10 cellular contexts compared by ENCODE assay signal in the genomic region with DNA sequence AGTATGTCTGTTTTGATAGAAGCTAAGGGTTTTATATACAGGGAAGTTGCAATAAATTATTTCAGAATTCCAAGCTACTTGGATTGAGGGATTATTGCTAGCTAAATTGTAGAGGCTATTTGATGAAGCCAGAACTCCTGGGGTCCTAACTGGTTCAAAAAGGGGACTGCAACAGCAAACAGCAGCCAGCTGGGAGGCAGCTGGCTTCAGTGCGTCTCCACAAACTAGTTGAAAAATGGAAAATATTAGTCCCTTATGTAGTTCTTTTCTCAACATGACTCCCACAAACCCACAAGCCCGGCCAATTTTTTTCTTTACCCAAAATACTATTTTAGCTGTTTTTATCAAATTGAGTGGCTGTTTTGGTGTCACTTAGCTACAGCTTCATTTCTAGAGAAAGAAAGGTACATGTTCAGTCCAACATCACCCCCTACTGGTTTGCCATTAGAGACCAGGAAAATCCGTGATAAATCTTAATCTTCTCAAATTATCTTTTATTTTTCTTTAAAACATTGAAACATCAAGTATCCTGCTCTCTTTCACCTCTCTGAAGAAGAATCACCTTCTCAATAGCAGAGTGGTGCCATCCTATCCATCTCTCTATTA.
DNase-seq lines count a peak whose midpoint lies in the region; ATAC-seq, FAIRE-seq and TF ChIP-seq lines count a peak whose summit lies in the region.
"Had no signal": no experiment of that assay in that cellular context is flagged by ENCODE, and none has a peak within 500 bp of the region (broad histone marks: within the 10 kb centered on the region; RNA-seq: fewer than 3 reads in every experiment).

No MANE protein-coding gene starts in this region.

- no peaks in the 10 kb centered on the region for H3K79me1 ChIP-seq in H1 (ENCODE audit: low read depth, low read length)

- H3K36me3 Mint-ChIP-seq in CD8-positive, alpha-beta T cell, result no peaks in the 10 kb centered on the region
- H3K36me3 Mint-ChIP-seq in activated T-cell treated with anti-CD3 and anti-CD28 coated beads, Interleukin-2, amount 50 U/mL, for 4 hours (ENCODE audit: insufficient read depth), result no peaks in the 10 kb centered on the region
- H3K36me3 Mint-ChIP-seq: naive B cell had no signal

- H3K27me3 ChIP-seq in Loucy (ENCODE audit: insufficient read depth, low read length, poor library complexity, severe bottlenecking) (no peaks in the 10 kb centered on the region), H1 (replicated peaks in 1 of 4; ENCODE audit: control insufficient read depth in 3 of 4, extremely low read depth in 1 of 4, insufficient read depth in 3 of 4, low read length in 3 of 4) (no peaks in the 10 kb centered on the region), osteoblast (ENCODE audit: insufficient read depth, low read length) (peaks cover 34% of the 10 kb centered on the region)
- no peaks in the 10 kb centered on the region for H3K27me3 ChIP-seq in CD8-positive, alpha-beta T cell (ENCODE audit: insufficient read depth, low read length)

- H3K4me1 Mint-ChIP-seq in CD8-positive, alpha-beta T cell (ENCODE audit: low read depth), result no peaks in the 10 kb centered on the region
- no peaks in the 10 kb centered on the region for H3K4me1 Mint-ChIP-seq in activated T-cell treated with anti-CD3 and anti-CD28 coated beads, Interleukin-2, amount 50 U/mL, for 4 hours (ENCODE audit: low read depth)
- H3K4me1 Mint-ChIP-seq: naive B cell had no signal

- H4K5ac ChIP-seq in H1 (ENCODE audit: insufficient read length, low read depth, low read length), result no peak overlapping the region

- no peak overlapping the region for H3K4me2 ChIP-seq in Loucy (ENCODE audit: low read depth, low read length, poor library complexity, severe bottlenecking)
- H3K4me2 ChIP-seq in H1 (ENCODE audit: insufficient read depth in 1 of 2, low read depth in 2 of 2, low read length in 2 of 2), result no peak overlapping the region
- H3K4me2 ChIP-seq in osteoblast (ENCODE audit: insufficient read depth, low read length), result no peak overlapping the region

- H2AK5ac ChIP-seq in H1 (ENCODE audit: low read depth, low read length), result no peak overlapping the region

- no peak for TF ChIP-seq EP300 in H1 (IDR thresholded peaks at IDR 0.05; ENCODE audit: borderline replicate concordance in 1 of 2, low read depth in 2 of 2, low read length in 2 of 2)

- TF ChIP-seq RAD21 in H1 (IDR thresholded peaks at IDR 0.05 in 1 of 2, conservative IDR thresholded peaks at IDR 0.05 in 1 of 2; ENCODE audit: low read depth in 2 of 2, low read length in 2 of 2), result peak; percentile 60 to 68

- no peak for ATAC-seq in CD8-positive, alpha-beta T cell
- ATAC-seq in activated T-cell treated with anti-CD3 and anti-CD28 coated beads, Interleukin-2, amount 50 U/mL, for 4 hours, result no peak
- no peak for ATAC-seq in HG03159 (IDR thresholded peaks at IDR 0.05; ENCODE audit: unreplicated experiment)

- no peak overlapping the region for H4K8ac ChIP-seq in H1 (ENCODE audit: extremely low read depth, insufficient read depth, low read length)

- H3K23ac ChIP-seq in H1 (ENCODE audit: insufficient read length), result no peak overlapping the region

- CTCF ChIA-PET in H1 (lab: Charles Lee; ENCODE audit: partially characterized antibody), result interaction anchor here (0.9 to 3.0 kb wide), 11 partner anchors 9 to 685 kb away, joined by 3 to 20 read pairs (median 4); partner anchors contain the start of gene IRS4
- CTCF ChIA-PET in CD8-positive, alpha-beta T cell (lab: Charles Lee), result interaction anchor here (0.7 kb wide), 1 partner anchor 47 kb away, joined by 3 read pairs; no protein-coding TSS in a partner anchor

- H3K4me1 ChIP-seq in Loucy (ENCODE audit: insufficient read depth, low read length, poor library complexity, severe bottlenecking) (no peaks in the 10 kb centered on the region), H1 (replicated peaks in 1 of 4; ENCODE audit: control insufficient read depth in 3 of 4, insufficient read depth in 4 of 4, low read length in 3 of 4) (no peaks in the 10 kb centered on the region), osteoblast (ENCODE audit: insufficient read depth, low read length) (no peaks in the 10 kb centered on the region)
- H3K4me1 ChIP-seq in CD8-positive, alpha-beta T cell (ENCODE audit: insufficient read depth, low read length), result no peaks in the 10 kb centered on the region

- DNase-seq in H1 (ENCODE audit: low read depth in 1 of 2, low spot score in 2 of 2), result no peak
- no peak for DNase-seq in osteoblast (ENCODE audit: insufficient read length, low spot score, missing footprints)
- DNase-seq in CD8-positive, alpha-beta T cell, result no peak
- DNase-seq in NCI-H2107 (lab: John Stamatoyannopoulos, UW), result no peak
- DNase-seq in activated T-cell treated with anti-CD3 and anti-CD28 coated beads, Interleukin-2, amount 50 U/mL, for 4 hours, result no peak
- DNase-seq: naive B cell had no signal

- H3K18ac ChIP-seq in H1 (ENCODE audit: extremely low read depth, low read length), result no peak overlapping the region

- H4K20me1 ChIP-seq in Loucy (ENCODE audit: insufficient read depth, low read length, poor library complexity, severe bottlenecking), result no peaks in the 10 kb centered on the region
- H4K20me1 ChIP-seq in H1 (replicated peaks in 1 of 2; ENCODE audit: control insufficient read depth in 1 of 2, insufficient read depth in 2 of 2, low read length in 2 of 2), result no peaks in the 10 kb centered on the region
- H4K20me1 ChIP-seq in osteoblast (ENCODE audit: insufficient read depth, low read length), result no peaks in the 10 kb centered on the region

- no peak overlapping the region for H2BK120ac ChIP-seq in H1 (replicated peaks; ENCODE audit: low read depth, low read length)

- no peaks in the 10 kb centered on the region for H3K9me3 Mint-ChIP-seq in CD8-positive, alpha-beta T cell
- H3K9me3 Mint-ChIP-seq in activated T-cell treated with anti-CD3 and anti-CD28 coated beads, Interleukin-2, amount 50 U/mL, for 4 hours, result no peaks in the 10 kb centered on the region

- 48% methylated on average over 3 of the region's 3 CpGs; no CpG with 5 or more reads in 1 of the 2 experiments for WGBS in H1 (ENCODE audit: extremely low coverage in 1 of 2, insufficient coverage in 1 of 2, insufficient read length in 1 of 2, insufficient replicate concordance in 2 of 2, low coverage in 1 of 2, low lambda C conversion rate in 2 of 2, missing lambda C conversion rate in 1 of 2), 2 experiments

- H3K9me2 ChIP-seq in Loucy (replicated peaks; ENCODE audit: low read depth, low read length), result no peaks in the 10 kb centered on the region

- H3K79me2 ChIP-seq in Loucy (ENCODE audit: insufficient read depth, low read length) (no peaks in the 10 kb centered on the region), H1 (ENCODE audit: control insufficient read depth in 1 of 2, insufficient read depth in 2 of 2, low read length in 2 of 2) (no peaks in the 10 kb centered on the region), osteoblast (ENCODE audit: insufficient read depth, low read length) (no peaks in the 10 kb centered on the region)

- H3K4me3 Mint-ChIP-seq in CD8-positive, alpha-beta T cell, result no peak overlapping the region
- no peak overlapping the region for H3K4me3 Mint-ChIP-seq in activated T-cell treated with anti-CD3 and anti-CD28 coated beads, Interleukin-2, amount 50 U/mL, for 4 hours
- H3K4me3 Mint-ChIP-seq: naive B cell had no signal

- POLR2A ChIA-PET in H1 (lab: Charles Lee; ENCODE audit: partially characterized antibody), result no interaction called here
- POLR2A ChIA-PET in CD8-positive, alpha-beta T cell (lab: Charles Lee), result no interaction called here

- H3K9me3 ChIP-seq in Loucy (ENCODE audit: insufficient read depth, low read depth, low read length) (no peaks in the 10 kb centered on the region), H1 (ENCODE audit: insufficient read depth in 2 of 2, low read depth in 1 of 2, low read length in 1 of 2) (no peaks in the 10 kb centered on the region), osteoblast (ENCODE audit: low read depth, low read length) (no peaks in the 10 kb centered on the region)
- no peaks in the 10 kb centered on the region for H3K9me3 ChIP-seq in CD8-positive, alpha-beta T cell (ENCODE audit: low read length)

- H2AFZ ChIP-seq in Loucy (ENCODE audit: low read length), result no peak overlapping the region
- 0 out of 2 replicates have a peak overlapping the region, but pooled peaks have one; percentile 44 for H2AFZ ChIP-seq in H1 (ENCODE audit: low read length)
- H2AFZ ChIP-seq in osteoblast (ENCODE audit: low read length), result no peak overlapping the region

- no peak overlapping the region for H3K4me3 ChIP-seq in Loucy (ENCODE audit: low read length, poor library complexity, severe bottlenecking)
- H3K4me3 ChIP-seq in H1 (ENCODE audit: extremely low read depth in 1 of 4, insufficient read depth in 2 of 4, low read depth in 3 of 4, low read length in 4 of 4), result no peak overlapping the region
- no peak overlapping the region for H3K4me3 ChIP-seq in osteoblast (ENCODE audit: insufficient read depth, low read length)
- H3K4me3 ChIP-seq in CD8-positive, alpha-beta T cell (ENCODE audit: low read depth, low read length), result no peak overlapping the region

- no peak overlapping the region for H3K56ac ChIP-seq in H1 (replicated peaks; ENCODE audit: insufficient read length, low read depth, low read length)

- no peak overlapping the region; the same call in 1 of the 2 replicates for H2BK5ac ChIP-seq in H1 (ENCODE audit: low read depth, low read length)

- FAIRE-seq in H1 (lab: Jason Lieb, UNC), result no peak

- peak; percentile 51 for TF ChIP-seq CTCF in GM12873 (IDR thresholded peaks at IDR 0.05; ENCODE audit: insufficient read depth, low read depth, low read length, missing control alignments)
- peak; percentile 65 for TF ChIP-seq CTCF in Loucy (conservative IDR thresholded peaks at IDR 0.05; ENCODE audit: low read length)
- peak in 2 of 3 experiments; percentile 29 to 31; a peak in 2 of 4 replicates for TF ChIP-seq CTCF in H1 (IDR thresholded peaks at IDR 0.05; ENCODE audit: control extremely low read depth in 1 of 3, insufficient read depth in 1 of 3, low read depth in 1 of 3, low read length in 3 of 3)
- peak; percentile 57 for TF ChIP-seq CTCF in osteoblast (IDR thresholded peaks at IDR 0.05; ENCODE audit: extremely low read depth, low read depth, low read length)
- TF ChIP-seq CTCF in CD8-positive, alpha-beta T cell (IDR thresholded peaks at IDR 0.05), result no peak

- no peak overlapping the region for H4K91ac ChIP-seq in H1 (replicated peaks; ENCODE audit: insufficient read length, low read length)

- no peak overlapping the region for H2BK15ac ChIP-seq in H1 (ENCODE audit: low read length)

- H3K9ac ChIP-seq in Loucy (ENCODE audit: low read depth, low read length, poor library complexity, severe bottlenecking), result no peak overlapping the region
- no peak overlapping the region for H3K9ac ChIP-seq in H1 (replicated peaks in 1 of 4; ENCODE audit: extremely low read depth in 1 of 4, low read depth in 3 of 4, low read length in 3 of 4)

- no peak overlapping the region for H2BK20ac ChIP-seq in H1 (ENCODE audit: low read length)

- H3K4ac ChIP-seq in H1 (replicated peaks; ENCODE audit: insufficient read length, low read depth, low read length), result no peak overlapping the region

- no peaks in the 10 kb centered on the region for H3K36me3 ChIP-seq in Loucy (ENCODE audit: insufficient read depth, low read length)
- H3K36me3 ChIP-seq in H1 (ENCODE audit: control insufficient read depth in 2 of 4, insufficient read depth in 4 of 4, low read length in 3 of 4), result no peaks in the 10 kb centered on the region
- no peaks in the 10 kb centered on the region for H3K36me3 ChIP-seq in osteoblast (ENCODE audit: insufficient read depth, low read length)
- H3K36me3 ChIP-seq in CD8-positive, alpha-beta T cell (ENCODE audit: insufficient read depth, low read length), result no peaks in the 10 kb centered on the region

- no peaks in the 10 kb centered on the region for H3K23me2 ChIP-seq in H1 (ENCODE audit: low read depth, low read length)

- H3K27me3 Mint-ChIP-seq in CD8-positive, alpha-beta T cell (ENCODE audit: low read depth), result no peaks in the 10 kb centered on the region
- no peaks in the 10 kb centered on the region for H3K27me3 Mint-ChIP-seq in activated T-cell treated with anti-CD3 and anti-CD28 coated beads, Interleukin-2, amount 50 U/mL, for 4 hours (ENCODE audit: low read depth)
- H3K27me3 Mint-ChIP-seq: naive B cell had no signal

- H3F3A ChIP-seq in Loucy (ENCODE audit: low read depth), result no peaks in the 10 kb centered on the region

- intact Hi-C loops in CD8-positive, alpha-beta T cell (cut with DNase I, micrococcal nuclease), result no loop called here

- no peak overlapping the region; the same call in 1 of the 2 replicates for H2BK12ac ChIP-seq in H1 (ENCODE audit: low read depth, low read length)

- no peak for TF ChIP-seq POLR2A in H1 (IDR thresholded peaks at IDR 0.05; ENCODE audit: control extremely low read depth in 1 of 2, low read depth in 2 of 2, low read length in 2 of 2)

- no peak overlapping the region for H3K14ac ChIP-seq in H1 (ENCODE audit: insufficient read length)

- no peak overlapping the region for H3K27ac Mint-ChIP-seq in CD8-positive, alpha-beta T cell
- H3K27ac Mint-ChIP-seq: naive B cell had no signal

- no peak overlapping the region for H3K27ac ChIP-seq in H1 (ENCODE audit: low read depth, low read length)
- H3K27ac ChIP-seq in osteoblast (ENCODE audit: low read depth, low read length), result no peak overlapping the region
- H3K27ac ChIP-seq in CD8-positive, alpha-beta T cell (ENCODE audit: low read depth, low read length), result no peak overlapping the region
- H3K27ac ChIP-seq: HL-60 had no signal
